ENCODE assay signal across 16 cellular contexts in the genomic region with DNA sequence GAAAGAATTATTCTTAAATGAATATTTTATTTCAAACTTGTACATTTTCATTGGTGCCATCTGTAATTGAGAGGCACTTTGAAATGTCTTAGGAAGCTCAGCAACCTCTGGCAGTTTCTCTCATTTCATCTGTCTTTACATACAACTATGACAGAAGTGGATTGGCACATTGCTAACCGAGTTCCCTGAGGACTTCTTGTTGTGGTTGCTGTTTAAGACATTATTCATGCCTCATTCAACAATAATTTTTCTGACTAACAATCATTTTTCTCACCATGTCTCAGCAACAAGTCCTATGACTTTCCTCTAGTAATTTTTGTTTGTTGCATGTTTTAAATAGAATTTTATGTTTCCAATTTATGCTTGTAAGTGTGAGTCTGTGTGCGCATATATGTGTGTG.
DNase-seq lines count a peak whose midpoint lies in the region; ATAC-seq, FAIRE-seq and TF ChIP-seq lines count a peak whose summit lies in the region.
"Had no signal": no experiment of that assay in that cellular context is flagged by ENCODE, and none has a peak within 500 bp of the region (broad histone marks: within the 10 kb centered on the region; RNA-seq: fewer than 3 reads in every experiment).

No MANE protein-coding gene starts in this region.

- no peak for TF ChIP-seq CTCF in fibroblast of mammary gland (conservative IDR thresholded peaks at IDR 0.05; ENCODE audit: control insufficient read depth, insufficient read depth, low read depth, low read length)

- no peak for ATAC-seq in GM19351 (IDR thresholded peaks at IDR 0.05; ENCODE audit: unreplicated experiment)
- ATAC-seq: Right ventricle myocardium inferior; stimulated activated naive CD8-positive, alpha-beta T cell treated with anti-CD3 and anti-CD28 coated beads, Interleukin-15, Interleukin-2, amounts not matched to agents 100 U/mL and 50 U/mL, for 24 hours had no signal

- no peak overlapping the region for H3K4me3 ChIP-seq in fibroblast of mammary gland (ENCODE audit: control insufficient read depth, low read depth, low read length)
- H3K4me3 ChIP-seq: coronary artery, esophagus squamous epithelium, skin epidermis had no signal

- DNase-seq in HCEC 1CT, result peak; percentile 83
- peak; percentile 56 for DNase-seq in RCC 7860 (ENCODE audit: low spot score)
- peak; percentile 90 for DNase-seq in fibroblast of mammary gland (ENCODE audit: low read depth)
- DNase-seq in urothelium cell line (ENCODE audit: low spot score), result peak; percentile 10
- DNase-seq in cerebellum (ENCODE audit: low spot score), result no peak
- no peak for DNase-seq in DMS79 treated with DMSO at 0.1 percent for 48 hours (lab: John Stamatoyannopoulos, UW)
- DNase-seq: activated CD4-positive, alpha-beta T cell treated with anti-CD3 and anti-CD28 coated beads for 48 hours; activated naive CD8-positive, alpha-beta T cell treated with anti-CD3 and anti-CD28 coated beads for 36 hours; esophagus squamous epithelium; NCI-H1417 treated with DMSO at 0.1 percent for 48 hours; NCI-H526 treated with DMSO at 0.1 percent for 48 hours; stimulated activated naive CD8-positive, alpha-beta T cell treated with anti-CD3 and anti-CD28 coated beads, Interleukin-15, Interleukin-2, amounts not matched to agents 100 U/mL and 50 U/mL, for 24 hours had no signal

- FAIRE-seq in RCC 7860 (lab: Jason Lieb, UNC), result peak; percentile 78
- FAIRE-seq in urothelium cell line (lab: Jason Lieb, UNC), result no peak

Comparison
In these comparisons a context has a peak if more than half of its experiments do, and no peak if none do; other contexts are left out.
1. DNase-seq: peak in HCEC 1CT (single experiment), RCC 7860 (single experiment), fibroblast of mammary gland (single experiment) and urothelium cell line (single experiment); none in cerebellum (single experiment) and DMS79 treated with DMSO at 0.1 percent for 48 hours (single experiment).